Comparison of ENCODE assay signal across 1 cellular context in the genomic region with DNA sequence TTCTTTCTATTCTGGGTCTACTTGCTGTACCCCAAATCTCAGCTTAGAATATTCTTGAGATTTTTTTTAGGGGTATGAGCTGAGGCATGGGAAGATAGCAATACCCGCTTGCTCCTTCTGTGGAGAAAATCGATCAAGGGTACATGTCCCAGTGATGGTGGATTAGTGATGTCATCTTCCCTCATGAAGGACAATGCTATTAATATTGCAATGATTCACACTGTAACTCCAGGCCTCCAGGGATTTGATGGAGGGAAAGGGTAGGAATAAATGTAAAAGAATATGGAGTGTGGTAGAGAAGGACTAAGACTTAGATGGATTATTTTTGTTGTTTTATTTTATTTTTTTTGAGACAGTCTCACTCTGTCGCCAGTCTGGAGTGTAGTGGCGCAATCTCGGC.
TF ChIP-seq lines count a peak whose summit lies in the region.

No MANE protein-coding gene starts in this region.

TF ChIP-seq in HCT116, 20 proteins besides CTCF, POLR2A, EP300 and RAD21:
- TF ChIP-seq, protein P1, sequence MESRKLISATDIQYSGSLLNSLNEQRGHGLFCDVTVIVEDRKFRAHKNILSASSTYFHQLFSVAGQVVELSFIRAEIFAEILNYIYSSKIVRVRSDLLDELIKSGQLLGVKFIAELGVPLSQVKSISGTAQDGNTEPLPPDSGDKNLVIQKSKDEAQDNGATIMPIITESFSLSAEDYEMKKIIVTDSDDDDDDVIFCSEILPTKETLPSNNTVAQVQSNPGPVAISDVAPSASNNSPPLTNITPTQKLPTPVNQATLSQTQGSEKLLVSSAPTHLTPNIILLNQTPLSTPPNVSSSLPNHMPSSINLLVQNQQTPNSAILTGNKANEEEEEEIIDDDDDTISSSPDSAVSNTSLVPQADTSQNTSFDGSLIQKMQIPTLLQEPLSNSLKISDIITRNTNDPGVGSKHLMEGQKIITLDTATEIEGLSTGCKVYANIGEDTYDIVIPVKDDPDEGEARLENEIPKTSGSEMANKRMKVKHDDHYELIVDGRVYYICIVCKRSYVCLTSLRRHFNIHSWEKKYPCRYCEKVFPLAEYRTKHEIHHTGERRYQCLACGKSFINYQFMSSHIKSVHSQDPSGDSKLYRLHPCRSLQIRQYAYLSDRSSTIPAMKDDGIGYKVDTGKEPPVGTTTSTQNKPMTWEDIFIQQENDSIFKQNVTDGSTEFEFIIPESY (IDR thresholded peaks at IDR 0.05; ENCODE audit: extremely low read depth, insufficient replicate concordance, low read length) = no peak
- TF ChIP-seq JUND (IDR thresholded peaks at IDR 0.05) (no peak), CBX3 (IDR thresholded peaks at IDR 0.05; ENCODE audit: low read depth) (no peak), TCF7L2 (IDR thresholded peaks at IDR 0.05; ENCODE audit: borderline replicate concordance, extremely low read depth, insufficient read depth, insufficient read length) (no peak), ZNF274 (IDR thresholded peaks at IDR 0.05; ENCODE audit: low read depth, low read length) (no peak), CEBPB (IDR thresholded peaks at IDR 0.05; ENCODE audit: low read depth) (no peak), POLR2AphosphoS5 (IDR thresholded peaks at IDR 0.05; ENCODE audit: low read depth, low read length) (no peak), ELF1 (IDR thresholded peaks at IDR 0.05; ENCODE audit: borderline replicate concordance, low read depth) (no peak), FOSL1 (IDR thresholded peaks at IDR 0.05; ENCODE audit: low read depth) (no peak)
TF ChIP-seq in HCT116: peak in this region for 0.
